Comparison of ENCODE assay signal across 17 cellular contexts in the genomic region with DNA sequence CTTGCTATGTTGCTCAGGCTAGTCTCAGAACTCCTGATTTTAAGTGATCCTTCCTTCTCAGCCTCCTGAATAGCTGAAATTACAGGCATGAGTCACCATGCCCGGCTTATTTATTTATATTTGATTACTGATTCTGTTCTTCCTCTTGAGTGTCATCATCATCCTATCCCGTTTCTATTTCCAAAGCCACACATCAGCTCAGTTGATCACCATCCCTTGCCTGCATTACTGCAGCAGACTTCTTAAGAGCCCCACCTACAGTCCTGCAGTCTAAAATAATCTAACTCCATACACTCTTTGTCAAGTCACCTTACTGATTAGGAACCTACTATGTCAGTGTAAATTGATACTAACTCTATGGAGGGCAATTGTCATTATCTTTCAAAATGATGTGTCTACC.
DNase-seq lines count a peak whose midpoint lies in the region; ATAC-seq and TF ChIP-seq lines count a peak whose summit lies in the region.
"Had no signal": no experiment of that assay in that cellular context is flagged by ENCODE, and none has a peak within 500 bp of the region (broad histone marks: within the 10 kb centered on the region; RNA-seq: fewer than 3 reads in every experiment).

No MANE protein-coding gene starts in this region.

- intact Hi-C loops in activated T-helper 2 cell treated with anti-CD3 and anti-CD28 coated beads, Interferon-gamma antibody, Interleukin-2, Interleukin-4, amounts not matched to agents 10 μg/mL and 5 μg/mL and 100 μg/mL, durations not matched to agents 14 hours and 24 hours and 36 hours (cut with micrococcal nuclease) = no loop called here

- no peak overlapping the region for H3K27ac ChIP-seq in HEK293 (ENCODE audit: extremely low read depth, low read depth, low read length)
- peak overlapping the region in 1 of 2 experiments; percentile 30; a peak in 1 of 4 replicates for H3K27ac ChIP-seq in SK-N-SH (ENCODE audit: low read depth in 2 of 2, low read length in 1 of 2)
- H3K27ac ChIP-seq: psoas muscle, SJSA1 had no signal

- peaks cover 9% of the 10 kb centered on the region for H3F3A ChIP-seq in SK-N-SH (replicated peaks; ENCODE audit: insufficient read depth)

- no peaks in the 10 kb centered on the region for H3K36me3 Mint-ChIP-seq in activated T-helper 2 cell treated with anti-CD3 and anti-CD28 coated beads, Interferon-gamma antibody, Interleukin-2, Interleukin-4, amounts not matched to agents 10 μg/mL and 5 μg/mL and 100 μg/mL, durations not matched to agents 14 hours and 24 hours and 36 hours (ENCODE audit: low read depth)
- H3K36me3 Mint-ChIP-seq: brain; naive thymus-derived CD4-positive, alpha-beta T cell had no signal

- DNase-seq in AG09319 (ENCODE audit: extremely low read depth, low read depth) = no peak
- no peak for DNase-seq in SK-N-SH
- DNase-seq in fibroblast of gingiva (ENCODE audit: low read depth) = peak; percentile 81
- no peak for DNase-seq in activated T-helper 2 cell treated with anti-CD3 and anti-CD28 coated beads, Interferon-gamma antibody, Interleukin-2, Interleukin-4, amounts not matched to agents 10 μg/mL and 5 μg/mL and 100 μg/mL, durations not matched to agents 14 hours and 24 hours and 36 hours (ENCODE audit: low spot score)
- DNase-seq: activated CD4-positive, alpha-beta T cell treated with anti-CD3 and anti-CD28 coated beads, Interleukin-2, amount 50 U/mL, for 48 hours; activated gamma-delta T cell; MV-4-11; naive thymus-derived CD4-positive, alpha-beta T cell; NCI-H526; psoas muscle had no signal

- no peak overlapping the region for H3K4me3 ChIP-seq in HEK293 (ENCODE audit: low read depth, low read length)
- H3K4me3 ChIP-seq in SK-N-SH (ENCODE audit: low read depth in 2 of 2, low read length in 1 of 2) = no peak overlapping the region
- H3K4me3 ChIP-seq: psoas muscle, SJSA1, tibial nerve had no signal

- H3K36me3 ChIP-seq in HEK293 (ENCODE audit: control insufficient read depth in 2 of 2, insufficient read depth in 1 of 2, low read length in 2 of 2) (no peaks in the 10 kb centered on the region), SK-N-SH (replicated peaks in 1 of 2; ENCODE audit: control insufficient read depth in 1 of 2, insufficient read depth in 2 of 2, low read length in 1 of 2) (no peaks in the 10 kb centered on the region)
- H3K36me3 ChIP-seq: SJSA1, tibial nerve had no signal

- peak; percentile 1; the same call in 1 of the 2 replicates for TF ChIP-seq CTCF in AG09319 (IDR thresholded peaks at IDR 0.05; ENCODE audit: low read depth, low read length)
- TF ChIP-seq CTCF in HEK293 (tag by site-specific recombination; IDR thresholded peaks at IDR 0.05) = no peak
- TF ChIP-seq CTCF in SK-N-SH (IDR thresholded peaks at IDR 0.05) = no peak

- no peak overlapping the region for H3K4me2 ChIP-seq in SK-N-SH

- H3K9me2 ChIP-seq in SK-N-SH = no peaks in the 10 kb centered on the region

- H3K9ac ChIP-seq in SK-N-SH = no peak overlapping the region

- WGBS in SK-N-SH (ENCODE audit: low lambda C conversion rate) = 0% methylated on average over 2 of the region's 2 CpGs

- no peak overlapping the region for H2AFZ ChIP-seq in SK-N-SH (ENCODE audit: low read depth)

- H3K27me3 Mint-ChIP-seq in activated T-helper 2 cell treated with anti-CD3 and anti-CD28 coated beads, Interferon-gamma antibody, Interleukin-2, Interleukin-4, amounts not matched to agents 10 μg/mL and 5 μg/mL and 100 μg/mL, durations not matched to agents 14 hours and 24 hours and 36 hours (ENCODE audit: low read depth) = peaks cover 6% of the 10 kb centered on the region
- H3K27me3 Mint-ChIP-seq: brain had no signal

- H3K9me3 ChIP-seq in HEK293 (ENCODE audit: control insufficient read depth, insufficient read depth, low read depth, low read length) (no peaks in the 10 kb centered on the region), SK-N-SH (no peaks in the 10 kb centered on the region)
- H3K9me3 ChIP-seq: psoas muscle, SJSA1, tibial nerve had no signal

- ATAC-seq in GM19395 (IDR thresholded peaks at IDR 0.05; ENCODE audit: unreplicated experiment) (no peak), GM21576 (IDR thresholded peaks at IDR 0.05; ENCODE audit: unreplicated experiment) (no peak), HG02588 (IDR thresholded peaks at IDR 0.05; ENCODE audit: unreplicated experiment) (no peak)
- ATAC-seq: naive thymus-derived CD4-positive, alpha-beta T cell; psoas muscle had no signal

- no peaks in the 10 kb centered on the region for H3K9me3 Mint-ChIP-seq in activated T-helper 2 cell treated with anti-CD3 and anti-CD28 coated beads, Interferon-gamma antibody, Interleukin-2, Interleukin-4, amounts not matched to agents 10 μg/mL and 5 μg/mL and 100 μg/mL, durations not matched to agents 14 hours and 24 hours and 36 hours
- H3K9me3 Mint-ChIP-seq: brain; naive thymus-derived CD4-positive, alpha-beta T cell had no signal

- CTCF ChIA-PET in HEK293 (lab: Yijun Ruan, JAX) = interaction anchor here (0.6 to 3.8 kb wide), 3 partner anchors 214 to 873 kb away, joined by 3 to 18 read pairs (median 4); no protein-coding TSS in a partner anchor
- CTCF ChIA-PET in SK-N-SH (lab: Yijun Ruan, JAX) = interaction anchor here (0.8 to 1.3 kb wide), 2 partner anchors 31 to 382 kb away, joined by 3 to 5 read pairs; no protein-coding TSS in a partner anchor

- H3K4me3 Mint-ChIP-seq in activated T-helper 2 cell treated with anti-CD3 and anti-CD28 coated beads, Interferon-gamma antibody, Interleukin-2, Interleukin-4, amounts not matched to agents 10 μg/mL and 5 μg/mL and 100 μg/mL, durations not matched to agents 14 hours and 24 hours and 36 hours (ENCODE audit: low read depth) = no peak overlapping the region
- H3K4me3 Mint-ChIP-seq: brain; naive thymus-derived CD4-positive, alpha-beta T cell had no signal

- H3K4me1 ChIP-seq in HEK293 (ENCODE audit: control insufficient read depth, insufficient read depth, low read length) = peaks cover 2% of the 10 kb centered on the region; the same call in 1 of the 2 replicates
- peaks cover 0 to 12% of the 10 kb centered on the region in 2 experiments; a peak in 1 of 4 replicates for H3K4me1 ChIP-seq in SK-N-SH (ENCODE audit: control insufficient read depth in 1 of 2, insufficient read depth in 2 of 2, low read depth in 1 of 2, low read length in 1 of 2)
- H3K4me1 ChIP-seq: psoas muscle had no signal

- H3K27ac Mint-ChIP-seq in activated T-helper 2 cell treated with anti-CD3 and anti-CD28 coated beads, Interferon-gamma antibody, Interleukin-2, Interleukin-4, amounts not matched to agents 10 μg/mL and 5 μg/mL and 100 μg/mL, durations not matched to agents 14 hours and 24 hours and 36 hours = no peak overlapping the region
- H3K27ac Mint-ChIP-seq: naive thymus-derived CD4-positive, alpha-beta T cell had no signal

- POLR2A ChIA-PET in HEK293 (lab: Yijun Ruan, JAX) (no interaction called here), SK-N-SH (lab: Yijun Ruan, JAX) (no interaction called here)

- TF ChIP-seq RAD21 in SK-N-SH (IDR thresholded peaks at IDR 0.05; ENCODE audit: low read length) = no peak

- no peak for TF ChIP-seq EP300 in SK-N-SH (IDR thresholded peaks at IDR 0.05; ENCODE audit: borderline replicate concordance in 1 of 2, low read depth in 1 of 2, low read length in 1 of 2)

- no peaks in the 10 kb centered on the region for H3K79me2 ChIP-seq in SK-N-SH (ENCODE audit: insufficient read depth)

- no peaks in the 10 kb centered on the region for H3K27me3 ChIP-seq in SK-N-SH (ENCODE audit: insufficient read depth)
- H3K27me3 ChIP-seq: SJSA1, tibial nerve had no signal

- peaks cover 2% of the 10 kb centered on the region for H3K4me1 Mint-ChIP-seq in activated T-helper 2 cell treated with anti-CD3 and anti-CD28 coated beads, Interferon-gamma antibody, Interleukin-2, Interleukin-4, amounts not matched to agents 10 μg/mL and 5 μg/mL and 100 μg/mL, durations not matched to agents 14 hours and 24 hours and 36 hours (ENCODE audit: low read depth)
- H3K4me1 Mint-ChIP-seq: naive thymus-derived CD4-positive, alpha-beta T cell had no signal

- no peaks in the 10 kb centered on the region for H4K20me1 ChIP-seq in SK-N-SH (ENCODE audit: insufficient read depth)

TF ChIP-seq in HEK293, 187 proteins besides CTCF, POLR2A, EP300 and RAD21 (continues in another document):
- TF ChIP-seq ZNF501 (tag by site-specific recombination; IDR thresholded peaks at IDR 0.05) (no peak), ZNF335 (tag by site-specific recombination; conservative IDR thresholded peaks at IDR 0.05) (peak; percentile 39), ZEB2 (tag by site-specific recombination; IDR thresholded peaks at IDR 0.05) (0 out of 2 replicates have a peak, but pooled peaks have one; percentile 37)
- TF ChIP-seq, protein P1, sequence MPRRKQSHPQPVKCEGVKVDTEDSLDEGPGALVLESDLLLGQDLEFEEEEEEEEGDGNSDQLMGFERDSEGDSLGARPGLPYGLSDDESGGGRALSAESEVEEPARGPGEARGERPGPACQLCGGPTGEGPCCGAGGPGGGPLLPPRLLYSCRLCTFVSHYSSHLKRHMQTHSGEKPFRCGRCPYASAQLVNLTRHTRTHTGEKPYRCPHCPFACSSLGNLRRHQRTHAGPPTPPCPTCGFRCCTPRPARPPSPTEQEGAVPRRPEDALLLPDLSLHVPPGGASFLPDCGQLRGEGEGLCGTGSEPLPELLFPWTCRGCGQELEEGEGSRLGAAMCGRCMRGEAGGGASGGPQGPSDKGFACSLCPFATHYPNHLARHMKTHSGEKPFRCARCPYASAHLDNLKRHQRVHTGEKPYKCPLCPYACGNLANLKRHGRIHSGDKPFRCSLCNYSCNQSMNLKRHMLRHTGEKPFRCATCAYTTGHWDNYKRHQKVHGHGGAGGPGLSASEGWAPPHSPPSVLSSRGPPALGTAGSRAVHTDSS (tag by site-specific recombination; IDR thresholded peaks at IDR 0.05) = 0 out of 2 replicates have a peak, but pooled peaks have one; percentile 36

TF ChIP-seq in SK-N-SH, 30 proteins besides CTCF, POLR2A, EP300 and RAD21:
- TF ChIP-seq TCF12 (IDR thresholded peaks at IDR 0.05) (peak; percentile 13; the same call in 1 of the 2 replicates), FOSL2 (IDR thresholded peaks at IDR 0.05; ENCODE audit: borderline replicate concordance, low read depth) (peak; percentile 28; the same call in 1 of the 2 replicates), JUND (IDR thresholded peaks at IDR 0.05) (peak; percentile 31; the same call in 1 of the 2 replicates)
- TF ChIP-seq, protein P2, sequence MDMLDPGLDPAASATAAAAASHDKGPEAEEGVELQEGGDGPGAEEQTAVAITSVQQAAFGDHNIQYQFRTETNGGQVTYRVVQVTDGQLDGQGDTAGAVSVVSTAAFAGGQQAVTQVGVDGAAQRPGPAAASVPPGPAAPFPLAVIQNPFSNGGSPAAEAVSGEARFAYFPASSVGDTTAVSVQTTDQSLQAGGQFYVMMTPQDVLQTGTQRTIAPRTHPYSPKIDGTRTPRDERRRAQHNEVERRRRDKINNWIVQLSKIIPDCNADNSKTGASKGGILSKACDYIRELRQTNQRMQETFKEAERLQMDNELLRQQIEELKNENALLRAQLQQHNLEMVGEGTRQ (IDR thresholded peaks at IDR 0.05; ENCODE audit: borderline replicate concordance, low read depth, low read length) = no peak
